Comparison of ENCODE assay signal across 1 cellular context in the genomic region with DNA sequence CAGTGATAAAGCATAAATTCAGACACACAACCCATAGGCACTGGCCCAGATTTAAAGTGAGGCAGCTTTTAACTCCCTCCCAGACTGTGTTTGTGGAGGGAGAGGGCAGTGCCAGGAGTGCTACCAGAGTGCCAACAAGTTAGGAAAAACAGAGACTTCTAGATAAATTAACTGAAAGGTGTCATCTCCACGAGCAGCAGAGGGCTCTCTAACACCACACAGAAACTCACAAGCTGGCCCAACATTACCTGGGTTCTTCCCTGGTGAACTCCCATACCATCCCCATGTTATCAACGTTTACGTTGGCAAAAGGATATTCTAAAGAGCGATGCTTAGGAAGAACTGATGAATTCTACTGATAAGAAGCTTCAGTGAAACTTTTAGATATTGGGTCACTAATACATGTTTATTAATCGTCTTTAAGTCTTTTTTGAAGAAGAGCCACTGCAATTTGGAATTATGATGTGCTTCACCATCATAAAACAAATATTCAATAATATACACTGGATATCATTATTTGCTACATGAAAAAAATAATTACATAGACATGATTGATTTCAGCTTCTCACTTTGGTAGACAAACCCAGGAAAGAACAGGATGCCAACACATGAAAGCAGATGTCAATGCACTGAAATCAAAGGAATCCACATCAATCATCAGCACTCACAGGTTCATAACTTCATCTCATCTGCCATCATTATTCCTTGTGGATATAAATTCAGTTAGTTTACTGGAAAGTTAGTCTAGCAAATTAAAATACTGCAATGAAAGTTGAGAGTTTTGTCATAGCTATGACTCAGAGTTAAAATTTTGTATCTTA.
TF ChIP-seq lines count a peak whose summit lies in the region.

No MANE protein-coding gene starts in this region.

TF ChIP-seq in GM23338, 12 proteins besides CTCF, POLR2A, EP300 and RAD21 (continued from another document):
- TF ChIP-seq, protein P1, sequence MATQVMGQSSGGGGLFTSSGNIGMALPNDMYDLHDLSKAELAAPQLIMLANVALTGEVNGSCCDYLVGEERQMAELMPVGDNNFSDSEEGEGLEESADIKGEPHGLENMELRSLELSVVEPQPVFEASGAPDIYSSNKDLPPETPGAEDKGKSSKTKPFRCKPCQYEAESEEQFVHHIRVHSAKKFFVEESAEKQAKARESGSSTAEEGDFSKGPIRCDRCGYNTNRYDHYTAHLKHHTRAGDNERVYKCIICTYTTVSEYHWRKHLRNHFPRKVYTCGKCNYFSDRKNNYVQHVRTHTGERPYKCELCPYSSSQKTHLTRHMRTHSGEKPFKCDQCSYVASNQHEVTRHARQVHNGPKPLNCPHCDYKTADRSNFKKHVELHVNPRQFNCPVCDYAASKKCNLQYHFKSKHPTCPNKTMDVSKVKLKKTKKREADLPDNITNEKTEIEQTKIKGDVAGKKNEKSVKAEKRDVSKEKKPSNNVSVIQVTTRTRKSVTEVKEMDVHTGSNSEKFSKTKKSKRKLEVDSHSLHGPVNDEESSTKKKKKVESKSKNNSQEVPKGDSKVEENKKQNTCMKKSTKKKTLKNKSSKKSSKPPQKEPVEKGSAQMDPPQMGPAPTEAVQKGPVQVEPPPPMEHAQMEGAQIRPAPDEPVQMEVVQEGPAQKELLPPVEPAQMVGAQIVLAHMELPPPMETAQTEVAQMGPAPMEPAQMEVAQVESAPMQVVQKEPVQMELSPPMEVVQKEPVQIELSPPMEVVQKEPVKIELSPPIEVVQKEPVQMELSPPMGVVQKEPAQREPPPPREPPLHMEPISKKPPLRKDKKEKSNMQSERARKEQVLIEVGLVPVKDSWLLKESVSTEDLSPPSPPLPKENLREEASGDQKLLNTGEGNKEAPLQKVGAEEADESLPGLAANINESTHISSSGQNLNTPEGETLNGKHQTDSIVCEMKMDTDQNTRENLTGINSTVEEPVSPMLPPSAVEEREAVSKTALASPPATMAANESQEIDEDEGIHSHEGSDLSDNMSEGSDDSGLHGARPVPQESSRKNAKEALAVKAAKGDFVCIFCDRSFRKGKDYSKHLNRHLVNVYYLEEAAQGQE (IDR thresholded peaks at IDR 0.05; ENCODE audit: unreplicated experiment): no peak
- TF ChIP-seq POLR2AphosphoS5 (IDR thresholded peaks at IDR 0.05; ENCODE audit: low read depth) (no peak), EZH2 (IDR thresholded peaks at IDR 0.05; ENCODE audit: low read depth, unreplicated experiment) (no peak)
- TF ChIP-seq, protein P2, sequence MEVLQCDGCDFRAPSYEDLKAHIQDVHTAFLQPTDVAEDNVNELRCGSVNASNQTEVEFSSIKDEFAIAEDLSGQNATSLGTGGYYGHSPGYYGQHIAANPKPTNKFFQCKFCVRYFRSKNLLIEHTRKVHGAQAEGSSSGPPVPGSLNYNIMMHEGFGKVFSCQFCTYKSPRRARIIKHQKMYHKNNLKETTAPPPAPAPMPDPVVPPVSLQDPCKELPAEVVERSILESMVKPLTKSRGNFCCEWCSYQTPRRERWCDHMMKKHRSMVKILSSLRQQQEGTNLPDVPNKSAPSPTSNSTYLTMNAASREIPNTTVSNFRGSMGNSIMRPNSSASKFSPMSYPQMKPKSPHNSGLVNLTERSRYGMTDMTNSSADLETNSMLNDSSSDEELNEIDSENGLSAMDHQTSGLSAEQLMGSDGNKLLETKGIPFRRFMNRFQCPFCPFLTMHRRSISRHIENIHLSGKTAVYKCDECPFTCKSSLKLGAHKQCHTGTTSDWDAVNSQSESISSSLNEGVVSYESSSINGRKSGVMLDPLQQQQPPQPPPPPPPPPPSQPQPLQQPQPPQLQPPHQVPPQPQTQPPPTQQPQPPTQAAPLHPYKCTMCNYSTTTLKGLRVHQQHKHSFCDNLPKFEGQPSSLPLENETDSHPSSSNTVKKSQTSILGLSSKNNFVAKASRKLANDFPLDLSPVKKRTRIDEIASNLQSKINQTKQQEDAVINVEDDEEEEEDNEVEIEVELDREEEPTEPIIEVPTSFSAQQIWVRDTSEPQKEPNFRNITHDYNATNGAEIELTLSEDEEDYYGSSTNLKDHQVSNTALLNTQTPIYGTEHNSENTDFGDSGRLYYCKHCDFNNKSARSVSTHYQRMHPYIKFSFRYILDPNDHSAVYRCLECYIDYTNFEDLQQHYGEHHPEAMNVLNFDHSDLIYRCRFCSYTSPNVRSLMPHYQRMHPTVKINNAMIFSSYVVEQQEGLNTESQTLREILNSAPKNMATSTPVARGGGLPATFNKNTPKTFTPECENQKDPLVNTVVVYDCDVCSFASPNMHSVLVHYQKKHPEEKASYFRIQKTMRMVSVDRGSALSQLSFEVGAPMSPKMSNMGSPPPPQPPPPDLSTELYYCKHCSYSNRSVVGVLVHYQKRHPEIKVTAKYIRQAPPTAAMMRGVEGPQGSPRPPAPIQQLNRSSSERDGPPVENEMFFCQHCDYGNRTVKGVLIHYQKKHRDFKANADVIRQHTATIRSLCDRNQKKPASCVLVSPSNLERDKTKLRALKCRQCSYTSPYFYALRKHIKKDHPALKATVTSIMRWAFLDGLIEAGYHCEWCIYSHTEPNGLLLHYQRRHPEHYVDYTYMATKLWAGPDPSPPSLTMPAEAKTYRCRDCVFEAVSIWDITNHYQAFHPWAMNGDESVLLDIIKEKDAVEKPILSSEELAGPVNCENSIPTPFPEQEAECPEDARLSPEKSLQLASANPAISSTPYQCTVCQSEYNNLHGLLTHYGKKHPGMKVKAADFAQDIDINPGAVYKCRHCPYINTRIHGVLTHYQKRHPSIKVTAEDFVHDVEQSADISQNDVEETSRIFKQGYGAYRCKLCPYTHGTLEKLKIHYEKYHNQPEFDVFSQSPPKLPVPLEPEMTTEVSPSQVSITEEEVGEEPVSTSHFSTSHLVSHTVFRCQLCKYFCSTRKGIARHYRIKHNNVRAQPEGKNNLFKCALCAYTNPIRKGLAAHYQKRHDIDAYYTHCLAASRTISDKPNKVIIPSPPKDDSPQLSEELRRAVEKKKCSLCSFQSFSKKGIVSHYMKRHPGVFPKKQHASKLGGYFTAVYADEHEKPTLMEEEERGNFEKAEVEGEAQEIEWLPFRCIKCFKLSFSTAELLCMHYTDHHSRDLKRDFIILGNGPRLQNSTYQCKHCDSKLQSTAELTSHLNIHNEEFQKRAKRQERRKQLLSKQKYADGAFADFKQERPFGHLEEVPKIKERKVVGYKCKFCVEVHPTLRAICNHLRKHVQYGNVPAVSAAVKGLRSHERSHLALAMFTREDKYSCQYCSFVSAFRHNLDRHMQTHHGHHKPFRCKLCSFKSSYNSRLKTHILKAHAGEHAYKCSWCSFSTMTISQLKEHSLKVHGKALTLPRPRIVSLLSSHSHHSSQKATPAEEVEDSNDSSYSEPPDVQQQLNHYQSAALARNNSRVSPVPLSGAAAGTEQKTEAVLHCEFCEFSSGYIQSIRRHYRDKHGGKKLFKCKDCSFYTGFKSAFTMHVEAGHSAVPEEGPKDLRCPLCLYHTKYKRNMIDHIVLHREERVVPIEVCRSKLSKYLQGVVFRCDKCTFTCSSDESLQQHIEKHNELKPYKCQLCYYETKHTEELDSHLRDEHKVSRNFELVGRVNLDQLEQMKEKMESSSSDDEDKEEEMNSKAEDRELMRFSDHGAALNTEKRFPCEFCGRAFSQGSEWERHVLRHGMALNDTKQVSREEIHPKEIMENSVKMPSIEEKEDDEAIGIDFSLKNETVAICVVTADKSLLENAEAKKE (CRISPR knock-in tag; IDR thresholded peaks at IDR 0.05): no peak
TF ChIP-seq in GM23338: peak in this region for 0.
